In genomic region chr1:27773732-27774445, GRCh38 we compare ENCODE assay signal across 8 cellular contexts. TPM values are rescaled to one million over a fixed set of nuclear protein-coding genes. Genes with fewer than 3 reads are reported as not detected.
DNase-seq lines count a peak whose midpoint lies in the region; FAIRE-seq and TF ChIP-seq lines count a peak whose summit lies in the region.

No MANE protein-coding gene starts in this region.

- H4K5ac ChIP-seq in H9 (ENCODE audit: insufficient read length, low read depth, low read length) = no peak overlapping the region

- no peaks in the 10 kb centered on the region; the same call in 1 of the 2 replicates for H3K27me3 ChIP-seq in H9 (ENCODE audit: insufficient read depth, low read length)
- no peaks in the 10 kb centered on the region for H3K27me3 ChIP-seq in SJSA1 (replicated peaks)
- H3K27me3 ChIP-seq in ectodermal cell (ENCODE audit: control insufficient read depth, insufficient read depth, low read length, poor library complexity, severe bottlenecking) = no peaks in the 10 kb centered on the region

- H3K79me1 ChIP-seq in H9 (ENCODE audit: insufficient read depth, low read depth, low read length, poor library complexity, severe bottlenecking) = no peaks in the 10 kb centered on the region

- H4K91ac ChIP-seq in H9 (ENCODE audit: insufficient read length, low read depth, low read length) = no peak overlapping the region

- no peaks in the 10 kb centered on the region for H3K9me3 ChIP-seq in H9 (ENCODE audit: control insufficient read depth, low read depth, low read length)
- H3K9me3 ChIP-seq in SJSA1 (replicated peaks) = no peaks in the 10 kb centered on the region
- H3K9me3 ChIP-seq in ectodermal cell (ENCODE audit: control insufficient read depth, low read length) = no peaks in the 10 kb centered on the region

- H2BK120ac ChIP-seq in H9 (ENCODE audit: low read depth, low read length, poor library complexity, severe bottlenecking) = no peak overlapping the region

- H2BK12ac ChIP-seq in H9 (ENCODE audit: insufficient read length, low read depth, low read length) = no peak overlapping the region

- H3K23ac ChIP-seq in H9 (ENCODE audit: insufficient read length, low read depth, low read length) = no peak overlapping the region

- no peak overlapping the region for H2BK20ac ChIP-seq in H9 (ENCODE audit: low read depth, low read length, poor library complexity, severe bottlenecking)

- FAIRE-seq in D721Med (lab: Jason Lieb, UNC) = no peak

- H2BK5ac ChIP-seq in H9 (ENCODE audit: insufficient read length, low read length) = no peak overlapping the region

- H3K27ac ChIP-seq in H9 (ENCODE audit: insufficient read length, low read depth, low read length) (no peak overlapping the region), SJSA1 (peak overlapping the region; percentile 60), ectodermal cell (ENCODE audit: insufficient read depth, low read depth, low read length, poor library complexity, severe bottlenecking) (no peak overlapping the region)

- TF ChIP-seq CTCF in D721Med (IDR thresholded peaks at IDR 0.05; ENCODE audit: insufficient read depth, missing control alignments) (peak; percentile 0), H9 (conservative IDR thresholded peaks at IDR 0.05) (no peak)

- H2BK15ac ChIP-seq in H9 (ENCODE audit: low read depth, low read length) = no peak overlapping the region

- H3K4ac ChIP-seq in H9 (ENCODE audit: low read depth, low read length) = no peak overlapping the region

- H2AFZ ChIP-seq in H9 (ENCODE audit: low read length) = no peak overlapping the region

- peak overlapping the region; percentile 88 to 92 for H3K4me3 Mint-ChIP-seq in H9

- no peak overlapping the region for H3T11ph ChIP-seq in H9 (ENCODE audit: low read length)

- peak overlapping the region; percentile 74 for H3K4me3 ChIP-seq in SJSA1
- peak overlapping the region; percentile 84 for H3K4me3 ChIP-seq in ectodermal cell (ENCODE audit: insufficient read depth, low read depth, low read length)

- DNase-seq in D721Med (ENCODE audit: insufficient read length, low spot score) (no peak), H9 (no peak), SJSA1 (ENCODE audit: low read depth in 1 of 2, low spot score in 2 of 2) (peak in 1 of 2 experiments; percentile 25), midbrain (lab: John Stamatoyannopoulos, UW) (peak; percentile 29), GDM1 (lab: John Stamatoyannopoulos, UW) (no peak), SW 1271 (lab: John Stamatoyannopoulos, UW) (no peak)
- no peak for DNase-seq in stimulated activated CD4-positive, alpha-beta T cell treated with anti-CD3 and anti-CD28 coated beads, Interleukin-2, amount 100 ng/mL, for 24 hours

- H2AK5ac ChIP-seq in H9 (ENCODE audit: insufficient read length, low read length) = no peak overlapping the region

- no peaks in the 10 kb centered on the region for H3K27me3 Mint-ChIP-seq in H9 (ENCODE audit: low read depth)

- H3K4me2 ChIP-seq in H9 (ENCODE audit: insufficient read depth, insufficient read length, low read length) = peak overlapping the region; percentile 60

- no peaks in the 10 kb centered on the region for H4K20me1 ChIP-seq in H9 (ENCODE audit: control insufficient read depth, insufficient read depth, insufficient read length)

- peaks cover 9 to 13% of the 10 kb centered on the region in 2 experiments for H3K4me1 Mint-ChIP-seq in H9

- peak overlapping the region; percentile 35 for H3K9ac ChIP-seq in H9 (ENCODE audit: extremely low read depth, insufficient read length, low read length)

- no peaks in the 10 kb centered on the region; a peak in 1 of 7 replicates for H3K36me3 Mint-ChIP-seq in H9 (ENCODE audit: insufficient read depth in 1 of 3, low read depth in 3 of 3)

- no peaks in the 10 kb centered on the region for H3K4me1 ChIP-seq in H9 (ENCODE audit: insufficient read depth, low read length)
- peaks cover 3% of the 10 kb centered on the region; the same call in 1 of the 2 replicates for H3K4me1 ChIP-seq in SJSA1 (replicated peaks)
- H3K4me1 ChIP-seq in ectodermal cell (ENCODE audit: control insufficient read depth, insufficient read depth, low read length) = peaks cover 4% of the 10 kb centered on the region

- peak overlapping the region in 1 of 3 experiments; percentile 9; a peak in 2 of 7 replicates for H3K27ac Mint-ChIP-seq in H9

- H3K23me2 ChIP-seq in H9 (ENCODE audit: insufficient read length, low read depth, low read length, poor library complexity, severe bottlenecking) = peaks cover 7% of the 10 kb centered on the region

- H3K14ac ChIP-seq in H9 (ENCODE audit: insufficient read depth, low read length) = no peak overlapping the region

- no CpG with 5 or more reads among the region's 7 CpGs for WGBS in H9 (ENCODE audit: extremely low coverage, insufficient read length, low lambda C conversion rate)
- WGBS in ectodermal cell, 2 experiments = 0 to 25% methylated on average over 4 to 7 of the region's 7 CpGs

- no peaks in the 10 kb centered on the region for H3K79me2 ChIP-seq in H9 (ENCODE audit: insufficient read depth, low read length)

- peaks cover 25% of the 10 kb centered on the region for H3K36me3 ChIP-seq in SJSA1
- no peaks in the 10 kb centered on the region for H3K36me3 ChIP-seq in ectodermal cell (ENCODE audit: control insufficient read depth, insufficient read depth, low read length)

- H4K8ac ChIP-seq in H9 (replicated peaks; ENCODE audit: insufficient read length, low read depth, low read length) = no peak overlapping the region

- no peak overlapping the region for H3K18ac ChIP-seq in H9 (ENCODE audit: insufficient read length, low read depth, low read length)

- no peak overlapping the region for H3K56ac ChIP-seq in H9 (ENCODE audit: insufficient read length, low read depth, low read length)

- no peaks in the 10 kb centered on the region for H3K9me3 Mint-ChIP-seq in H9

RNA-seq across cellular contexts. Expression of gene STX12, which starts 0.9 kb away (rescaled TPM):
- 9.9 and 10.6 TPM in 2 replicates for total RNA-seq in H9 (2021)
- 67.5 and 76.5 TPM in 2 replicates for total RNA-seq in SJSA1 (2014; rRNA removed; shearing (Covaris generic))
- polyA plus RNA-seq in ectodermal cell (2013, experiment 1 of 4) = 18.9 TPM
- 21.3 TPM for polyA plus RNA-seq in ectodermal cell (2013, experiment 2 of 4)
- polyA plus RNA-seq in ectodermal cell (2013, experiment 3 of 4) = 18.8 TPM
- polyA plus RNA-seq in ectodermal cell (2013, experiment 4 of 4) = 20.9 TPM

RNA-seq across cellular contexts. Expression of gene FAM76A, which starts 48.1 kb away (rescaled TPM):
- 10.6 and 12.3 TPM in 2 replicates for total RNA-seq in H9 (2021)
- 12.5 and 12.7 TPM in 2 replicates for total RNA-seq in SJSA1 (2014; rRNA removed; shearing (Covaris generic))
- 14.6 TPM for polyA plus RNA-seq in ectodermal cell (2013, experiment 1 of 4)
- polyA plus RNA-seq in ectodermal cell (2013, experiment 2 of 4) = 15.2 TPM
- 10.3 TPM for polyA plus RNA-seq in ectodermal cell (2013, experiment 3 of 4)
- polyA plus RNA-seq in ectodermal cell (2013, experiment 4 of 4) = 10.9 TPM

RNA-seq across cellular contexts. Expression of gene PPP1R8, which starts 56.7 kb away (rescaled TPM):
- total RNA-seq in H9 (2021) = 58.8 and 59.9 TPM in 2 replicates
- total RNA-seq in SJSA1 (2014; rRNA removed; shearing (Covaris generic)) = 33.5 and 60.0 TPM in 2 replicates
- polyA plus RNA-seq in ectodermal cell (2013, experiment 1 of 4) = 61.4 TPM
- 60.2 TPM for polyA plus RNA-seq in ectodermal cell (2013, experiment 2 of 4)
- polyA plus RNA-seq in ectodermal cell (2013, experiment 3 of 4) = 49.4 TPM
- polyA plus RNA-seq in ectodermal cell (2013, experiment 4 of 4) = 58.7 TPM
